Comparison of ENCODE assay signal across 17 cellular contexts in the genomic region with DNA sequence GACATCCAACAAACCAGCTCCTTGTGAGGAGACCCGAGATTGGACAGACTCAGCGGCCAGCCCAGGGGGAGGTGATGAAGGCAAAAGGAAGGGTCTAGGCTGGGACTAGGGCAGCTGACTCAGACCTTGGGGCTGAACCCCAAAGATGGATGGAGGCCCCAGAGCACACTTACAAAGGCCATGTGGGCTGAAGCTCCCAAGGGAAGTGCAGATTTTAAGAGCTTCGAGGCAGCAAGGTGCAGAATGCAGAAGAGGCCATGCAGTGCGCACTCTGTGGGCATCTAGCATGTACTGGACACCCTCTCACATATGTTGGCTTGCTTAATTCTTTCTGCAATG. TPM values are rescaled to one million over a fixed set of nuclear protein-coding genes. Genes with fewer than 3 reads are reported as not detected.
A peak's percentile ranks its signal among the peaks of the same experiment; 100 is the strongest.
DNase-seq lines count a peak whose midpoint lies in the region; ATAC-seq and TF ChIP-seq lines count a peak whose summit lies in the region.
"Had no signal": no experiment of that assay in that cellular context is flagged by ENCODE, and none has a peak within 500 bp of the region (broad histone marks: within the 10 kb centered on the region; RNA-seq: fewer than 3 reads in every experiment).

No MANE protein-coding gene starts in this region.

- TF ChIP-seq EP300 in tibial nerve (IDR thresholded peaks at IDR 0.05) = no peak

- peak overlapping the region; percentile 57 for H3K14ac ChIP-seq in neuronal stem cell (ENCODE audit: low read length)

- H3K4me1 Mint-ChIP-seq in stimulated activated naive CD8-positive, alpha-beta T cell treated with anti-CD3 and anti-CD28 coated beads, Interleukin-15, amount 100 ng/mL, for 72 hours = no peaks in the 10 kb centered on the region
- peaks cover 6% of the 10 kb centered on the region for H3K4me1 Mint-ChIP-seq in endothelial cell (ENCODE audit: unreplicated experiment)
- H3K4me1 Mint-ChIP-seq: CD4-positive, CD25-positive, alpha-beta regulatory T cell had no signal

- H3K4ac ChIP-seq in neuronal stem cell (ENCODE audit: low read length) = no peak overlapping the region

- DNase-seq in stimulated activated naive CD8-positive, alpha-beta T cell treated with anti-CD3 and anti-CD28 coated beads, Interleukin-15, amount 100 ng/mL, for 72 hours = no peak
- no peak for DNase-seq in stimulated activated naive CD8-positive, alpha-beta T cell treated with anti-CD3 and anti-CD28 coated beads, Interleukin-15, Interleukin-2, amounts not matched to agents 100 U/mL and 50 U/mL, for 24 hours
- no peak for DNase-seq in endothelial cell (ENCODE audit: low spot score)
- no peak for DNase-seq in neuronal stem cell (ENCODE audit: low spot score)
- DNase-seq in tibial nerve (ENCODE audit: low spot score in 2 of 2) = no peak
- no peak for DNase-seq in NCI-H1694 treated with DMSO at 0.1 percent for 48 hours (lab: John Stamatoyannopoulos, UW)
- DNase-seq: AML-193; CD4-positive, CD25-positive, alpha-beta regulatory T cell; DMS53; GM23248 had no signal

- H4K8ac ChIP-seq in neuronal stem cell (ENCODE audit: low read depth, low read length) = no peak overlapping the region

- peak overlapping the region; percentile 43 to 94 for H3K27ac Mint-ChIP-seq in stimulated activated naive CD8-positive, alpha-beta T cell treated with anti-CD3 and anti-CD28 coated beads, Interleukin-15, amount 100 ng/mL, for 72 hours
- H3K27ac Mint-ChIP-seq in endothelial cell (ENCODE audit: unreplicated experiment) = peak overlapping the region; percentile 9
- H3K27ac Mint-ChIP-seq: CD4-positive, CD25-positive, alpha-beta regulatory T cell had no signal

- H3K4me2 ChIP-seq in neuronal stem cell (ENCODE audit: insufficient read depth, low read length, poor library complexity, severe bottlenecking) = no peak overlapping the region
- H3K4me2 ChIP-seq: BLaER1 treated with 17β-estradiol and CSF1 and Interleukin-3, amounts not matched to agents 10 nM and 100 nM had no signal

- H3K27me3 Mint-ChIP-seq in stimulated activated naive CD8-positive, alpha-beta T cell treated with anti-CD3 and anti-CD28 coated beads, Interleukin-15, amount 100 ng/mL, for 72 hours = no peaks in the 10 kb centered on the region
- H3K27me3 Mint-ChIP-seq in endothelial cell (ENCODE audit: unreplicated experiment) = peaks cover 3% of the 10 kb centered on the region
- H3K27me3 Mint-ChIP-seq: CD4-positive, CD25-positive, alpha-beta regulatory T cell had no signal

- H3K4me1 ChIP-seq in neuronal stem cell (ENCODE audit: control insufficient read depth in 2 of 2, insufficient read depth in 1 of 2, low read depth in 1 of 2, low read length in 2 of 2) = peaks cover 0 to 4% of the 10 kb centered on the region in 2 donors
- no peaks in the 10 kb centered on the region for H3K4me1 ChIP-seq in tibial nerve

- H3K9ac ChIP-seq in neuronal stem cell (ENCODE audit: low read depth, low read length, poor library complexity) = no peak overlapping the region
- H3K9ac ChIP-seq: BLaER1 treated with 17β-estradiol and CSF1 and Interleukin-3, amounts not matched to agents 10 nM and 100 nM; GM23248 had no signal

- H2AFZ ChIP-seq in neuronal stem cell (ENCODE audit: low read length) = no peak overlapping the region
- H2AFZ ChIP-seq: GM23248 had no signal

- no peak overlapping the region for H2BK120ac ChIP-seq in neuronal stem cell (ENCODE audit: low read depth, low read length)

- H3K4me3 ChIP-seq in neuronal stem cell (ENCODE audit: low read length in 2 of 2) (no peak overlapping the region), tibial nerve (no peak overlapping the region)
- H3K4me3 ChIP-seq: BLaER1 treated with 17β-estradiol and CSF1 and Interleukin-3, amounts not matched to agents 10 nM and 100 nM; GM23248 had no signal

- H3K36me3 ChIP-seq in neuronal stem cell (replicated peaks in 1 of 2; ENCODE audit: control insufficient read depth in 2 of 2, insufficient read depth in 2 of 2, low read length in 2 of 2) (no peaks in the 10 kb centered on the region), tibial nerve (no peaks in the 10 kb centered on the region)

- no peak overlapping the region for H2BK5ac ChIP-seq in neuronal stem cell (ENCODE audit: low read length)

- no peak for TF ChIP-seq CTCF in endothelial cell (IDR thresholded peaks at IDR 0.05; ENCODE audit: unreplicated experiment)
- no peak for TF ChIP-seq CTCF in tibial nerve (IDR thresholded peaks at IDR 0.05)

- H3K27ac ChIP-seq in neuronal stem cell (replicated peaks; ENCODE audit: low read length) = no peak overlapping the region
- H3K27ac ChIP-seq in tibial nerve = no peak overlapping the region
- H3K27ac ChIP-seq: 22Rv1; BLaER1 treated with 17β-estradiol and CSF1 and Interleukin-3, amounts not matched to agents 10 nM and 100 nM; GM23248; HL-60 had no signal

- ATAC-seq in stimulated activated naive CD8-positive, alpha-beta T cell treated with anti-CD3 and anti-CD28 coated beads, Interleukin-15, amount 100 ng/mL, for 72 hours = no peak
- no peak for ATAC-seq in stimulated activated naive CD8-positive, alpha-beta T cell treated with anti-CD3 and anti-CD28 coated beads, Interleukin-15, Interleukin-2, amounts not matched to agents 100 U/mL and 50 U/mL, for 24 hours
- ATAC-seq in GM21528 (IDR thresholded peaks at IDR 0.05; ENCODE audit: low FRiP score, unreplicated experiment) = no peak
- ATAC-seq in GM18861 (IDR thresholded peaks at IDR 0.05; ENCODE audit: unreplicated experiment) = no peak
- ATAC-seq: HCT116 had no signal

- no CpG with 5 or more reads among the region's 4 CpGs for WGBS in neuronal stem cell (ENCODE audit: extremely low coverage in 2 of 2, insufficient read length in 2 of 2, insufficient replicate concordance in 1 of 2), 2 donors
- WGBS in tibial nerve, 2 donors = 66 to 87% methylated on average over 4 of the region's 4 CpGs

- H3K27me3 ChIP-seq in neuronal stem cell (ENCODE audit: control insufficient read depth in 3 of 3, insufficient read depth in 3 of 3, low read depth in 1 of 3, low read length in 3 of 3) = no peaks in the 10 kb centered on the region
- no peaks in the 10 kb centered on the region for H3K27me3 ChIP-seq in tibial nerve
- H3K27me3 ChIP-seq: BLaER1 treated with 17β-estradiol and CSF1 and Interleukin-3, amounts not matched to agents 10 nM and 100 nM had no signal

- no peaks in the 10 kb centered on the region for H3K79me1 ChIP-seq in neuronal stem cell (ENCODE audit: low read depth, low read length)

- H3K18ac ChIP-seq in neuronal stem cell (ENCODE audit: low read length) = no peak overlapping the region

- peak overlapping the region; percentile 40 for H3K23ac ChIP-seq in neuronal stem cell (ENCODE audit: low read depth, low read length, poor library complexity)

- H4K91ac ChIP-seq in neuronal stem cell (ENCODE audit: low read depth, low read length, poor library complexity) = no peak overlapping the region

- peaks cover 4% of the 10 kb centered on the region for H3K36me3 Mint-ChIP-seq in endothelial cell (ENCODE audit: low read depth, unreplicated experiment)
- H3K36me3 Mint-ChIP-seq: CD4-positive, CD25-positive, alpha-beta regulatory T cell had no signal

- H3K4me3 Mint-ChIP-seq in stimulated activated naive CD8-positive, alpha-beta T cell treated with anti-CD3 and anti-CD28 coated beads, Interleukin-15, amount 100 ng/mL, for 72 hours = no peak overlapping the region
- no peak overlapping the region for H3K4me3 Mint-ChIP-seq in endothelial cell (ENCODE audit: unreplicated experiment)
- H3K4me3 Mint-ChIP-seq: CD4-positive, CD25-positive, alpha-beta regulatory T cell had no signal

- H2BK15ac ChIP-seq in neuronal stem cell (ENCODE audit: low read length) = no peak overlapping the region

- no peak for TF ChIP-seq POLR2A in tibial nerve (IDR thresholded peaks at IDR 0.05)

- H2AK5ac ChIP-seq in neuronal stem cell (ENCODE audit: low read depth, low read length) = no peak overlapping the region

- no peaks in the 10 kb centered on the region for H3K9me3 ChIP-seq in neuronal stem cell (replicated peaks in 1 of 2; ENCODE audit: control insufficient read depth in 2 of 2, insufficient read depth in 1 of 2, low read depth in 1 of 2, low read length in 2 of 2)
- no peaks in the 10 kb centered on the region for H3K9me3 ChIP-seq in tibial nerve

- no peaks in the 10 kb centered on the region for H3K9me3 Mint-ChIP-seq in stimulated activated naive CD8-positive, alpha-beta T cell treated with anti-CD3 and anti-CD28 coated beads, Interleukin-15, amount 100 ng/mL, for 72 hours
- H3K9me3 Mint-ChIP-seq in endothelial cell (ENCODE audit: unreplicated experiment) = no peaks in the 10 kb centered on the region

- no peak overlapping the region for H2BK12ac ChIP-seq in neuronal stem cell (ENCODE audit: low read length)

RNA-seq across cellular contexts. Expression of gene WDFY4, which starts 11.8 kb away (rescaled TPM):
- total RNA-seq in endothelial cell (ENCODE audit: unreplicated experiment) (0.54 TPM), tibial nerve (10 to 100 TPM in 2 of 4 donors, 1 to 10 TPM in 2; 5.0 to 16.5 (median 8.8) TPM)
- polyA plus RNA-seq in neuronal stem cell (2013, experiment 1 of 2) = 0.01 TPM
- not detected for polyA plus RNA-seq in neuronal stem cell (2013, experiment 2 of 2)
- total RNA-seq: Daoy, GM23248 had no signal
- polyA plus RNA-seq: GM23248 had no signal
